1 cellular context compared by ENCODE assay signal in the genomic region with DNA sequence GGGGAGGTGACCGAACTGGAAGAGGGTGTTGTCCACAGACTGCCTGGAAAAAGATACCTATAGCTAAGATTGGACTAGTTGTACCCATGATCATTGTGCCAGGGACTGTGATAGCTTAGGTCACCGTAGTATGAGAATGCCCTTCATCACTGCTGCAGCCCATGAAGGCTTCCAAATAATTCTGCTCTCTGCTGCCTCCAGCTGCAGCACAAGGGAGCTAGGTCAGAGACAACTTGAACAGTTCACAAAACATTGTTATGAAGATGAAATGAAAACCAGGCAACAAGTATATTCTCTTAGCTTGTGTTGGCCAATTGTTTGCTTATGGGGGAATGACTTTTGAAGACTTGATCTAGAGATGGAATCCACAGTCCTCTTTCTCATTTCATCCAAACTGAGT.
TF ChIP-seq lines count a peak whose summit lies in the region.

No MANE protein-coding gene starts in this region.

TF ChIP-seq in SK-N-SH treated with all-trans-retinoic acid at 6 μM for 48 hours, 23 proteins besides CTCF, POLR2A, EP300 and RAD21 (continued from another document):
- TF ChIP-seq, protein P1, sequence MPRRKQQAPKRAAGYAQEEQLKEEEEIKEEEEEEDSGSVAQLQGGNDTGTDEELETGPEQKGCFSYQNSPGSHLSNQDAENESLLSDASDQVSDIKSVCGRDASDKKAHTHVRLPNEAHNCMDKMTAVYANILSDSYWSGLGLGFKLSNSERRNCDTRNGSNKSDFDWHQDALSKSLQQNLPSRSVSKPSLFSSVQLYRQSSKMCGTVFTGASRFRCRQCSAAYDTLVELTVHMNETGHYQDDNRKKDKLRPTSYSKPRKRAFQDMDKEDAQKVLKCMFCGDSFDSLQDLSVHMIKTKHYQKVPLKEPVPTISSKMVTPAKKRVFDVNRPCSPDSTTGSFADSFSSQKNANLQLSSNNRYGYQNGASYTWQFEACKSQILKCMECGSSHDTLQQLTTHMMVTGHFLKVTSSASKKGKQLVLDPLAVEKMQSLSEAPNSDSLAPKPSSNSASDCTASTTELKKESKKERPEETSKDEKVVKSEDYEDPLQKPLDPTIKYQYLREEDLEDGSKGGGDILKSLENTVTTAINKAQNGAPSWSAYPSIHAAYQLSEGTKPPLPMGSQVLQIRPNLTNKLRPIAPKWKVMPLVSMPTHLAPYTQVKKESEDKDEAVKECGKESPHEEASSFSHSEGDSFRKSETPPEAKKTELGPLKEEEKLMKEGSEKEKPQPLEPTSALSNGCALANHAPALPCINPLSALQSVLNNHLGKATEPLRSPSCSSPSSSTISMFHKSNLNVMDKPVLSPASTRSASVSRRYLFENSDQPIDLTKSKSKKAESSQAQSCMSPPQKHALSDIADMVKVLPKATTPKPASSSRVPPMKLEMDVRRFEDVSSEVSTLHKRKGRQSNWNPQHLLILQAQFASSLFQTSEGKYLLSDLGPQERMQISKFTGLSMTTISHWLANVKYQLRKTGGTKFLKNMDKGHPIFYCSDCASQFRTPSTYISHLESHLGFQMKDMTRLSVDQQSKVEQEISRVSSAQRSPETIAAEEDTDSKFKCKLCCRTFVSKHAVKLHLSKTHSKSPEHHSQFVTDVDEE (CRISPR knock-in tag; IDR thresholded peaks at IDR 0.05): no peak
- TF ChIP-seq ZNF70 (CRISPR knock-in tag; IDR thresholded peaks at IDR 0.05): no peak
- no peak for TF ChIP-seq BACH2 (CRISPR knock-in tag; IDR thresholded peaks at IDR 0.05; ENCODE audit: borderline replicate concordance)
